In genomic region chr4:82509029-82509428, GRCh38 we compare ENCODE assay signal across 14 cellular contexts. TPM values are rescaled to one million over a fixed set of nuclear protein-coding genes. Genes with fewer than 3 reads are reported as not detected.
A peak's percentile ranks its signal among the peaks of the same experiment; 100 is the strongest.
DNase-seq lines count a peak whose midpoint lies in the region; ATAC-seq and TF ChIP-seq lines count a peak whose summit lies in the region.
"Had no signal": no experiment of that assay in that cellular context is flagged by ENCODE, and none has a peak within 500 bp of the region (broad histone marks: within the 10 kb centered on the region; RNA-seq: fewer than 3 reads in every experiment).

No MANE protein-coding gene starts in this region.

- H3K9me3 ChIP-seq in HUES48 (ENCODE audit: control insufficient read depth, insufficient read depth, low read length): no peaks in the 10 kb centered on the region
- H3K9me3 ChIP-seq in CD8-positive, alpha-beta T cell (ENCODE audit: low read length): no peaks in the 10 kb centered on the region
- H3K9me3 ChIP-seq: Peyer's patch had no signal

- CTCF ChIA-PET in CD8-positive, alpha-beta T cell (lab: Charles Lee): no interaction called here
- CTCF ChIA-PET in activated naive CD4-positive, alpha-beta T cell treated with anti-CD3 and anti-CD28 coated beads, Interleukin-2, amount 10 ng/mL, durations not matched to agents 7 days and 5 days (lab: Charles Lee): interaction anchor here (0.7 kb wide), 1 partner anchor 54 kb away, joined by 3 read pairs; no protein-coding TSS in a partner anchor

- H3K36me3 Mint-ChIP-seq in activated T-helper 17 cell treated with anti-CD3 and anti-CD28 coated beads, Interleukin-2, amount 50 U/mL, for 72 hours (ENCODE audit: low read depth): no peaks in the 10 kb centered on the region
- no peaks in the 10 kb centered on the region for H3K36me3 Mint-ChIP-seq in CD8-positive, alpha-beta T cell
- H3K36me3 Mint-ChIP-seq in activated naive CD4-positive, alpha-beta T cell treated with anti-CD3 and anti-CD28 coated beads, Interleukin-2, amount 10 ng/mL, durations not matched to agents 7 days and 5 days: no peaks in the 10 kb centered on the region

- DNase-seq in NCI-H1417 (lab: John Stamatoyannopoulos, UW) (peak in 2 of 3 experiments; percentile 10 to 67), NCI-H1417 treated with DMSO at 0.1 percent for 48 hours (lab: John Stamatoyannopoulos, UW) (no peak), DMS79 (lab: John Stamatoyannopoulos, UW) (peak; percentile 40)
- no peak for DNase-seq in CD8-positive, alpha-beta T cell
- no peak for DNase-seq in activated naive CD4-positive, alpha-beta T cell treated with anti-CD3 and anti-CD28 coated beads, Interleukin-2, amount 10 ng/mL, durations not matched to agents 7 days and 5 days
- DNase-seq: MM.1S, NCI-H82, Peyer's patch, Right ventricle myocardium superior, T-helper 17 cell had no signal

- POLR2A ChIA-PET in CD8-positive, alpha-beta T cell (lab: Charles Lee): no interaction called here

- H3K27ac Mint-ChIP-seq in activated T-helper 17 cell treated with anti-CD3 and anti-CD28 coated beads, Interleukin-2, amount 50 U/mL, for 72 hours: no peak overlapping the region
- H3K27ac Mint-ChIP-seq in CD8-positive, alpha-beta T cell: no peak overlapping the region
- H3K27ac Mint-ChIP-seq in activated naive CD4-positive, alpha-beta T cell treated with anti-CD3 and anti-CD28 coated beads, Interleukin-2, amount 10 ng/mL, durations not matched to agents 7 days and 5 days: no peak overlapping the region
- H3K27ac Mint-ChIP-seq: T-helper 17 cell had no signal

- intact Hi-C loops in CD8-positive, alpha-beta T cell (cut with DNase I, micrococcal nuclease): no loop called here

- no peak for TF ChIP-seq CTCF in CD8-positive, alpha-beta T cell (IDR thresholded peaks at IDR 0.05)

- H3K27me3 ChIP-seq in HUES48 (ENCODE audit: control insufficient read depth, insufficient read depth, low read length): no peaks in the 10 kb centered on the region
- no peaks in the 10 kb centered on the region for H3K27me3 ChIP-seq in CD8-positive, alpha-beta T cell (ENCODE audit: insufficient read depth, low read length)
- H3K27me3 ChIP-seq: Peyer's patch had no signal

- no peaks in the 10 kb centered on the region for H3K4me1 Mint-ChIP-seq in activated T-helper 17 cell treated with anti-CD3 and anti-CD28 coated beads, Interleukin-2, amount 50 U/mL, for 72 hours
- H3K4me1 Mint-ChIP-seq in CD8-positive, alpha-beta T cell (ENCODE audit: low read depth): no peaks in the 10 kb centered on the region
- H3K4me1 Mint-ChIP-seq in activated naive CD4-positive, alpha-beta T cell treated with anti-CD3 and anti-CD28 coated beads, Interleukin-2, amount 10 ng/mL, durations not matched to agents 7 days and 5 days: no peaks in the 10 kb centered on the region
- H3K4me1 Mint-ChIP-seq: T-helper 17 cell had no signal

- ATAC-seq in activated T-helper 17 cell treated with anti-CD3 and anti-CD28 coated beads, Interleukin-2, amount 50 U/mL, for 72 hours (replicated peaks): peak; percentile 14
- no peak for ATAC-seq in CD8-positive, alpha-beta T cell
- ATAC-seq in GM18505 (IDR thresholded peaks at IDR 0.05; ENCODE audit: unreplicated experiment): no peak
- ATAC-seq: T-helper 17 cell had no signal

- H3K4me3 Mint-ChIP-seq in activated T-helper 17 cell treated with anti-CD3 and anti-CD28 coated beads, Interleukin-2, amount 50 U/mL, for 72 hours: no peak overlapping the region
- H3K4me3 Mint-ChIP-seq in CD8-positive, alpha-beta T cell: no peak overlapping the region
- no peak overlapping the region for H3K4me3 Mint-ChIP-seq in activated naive CD4-positive, alpha-beta T cell treated with anti-CD3 and anti-CD28 coated beads, Interleukin-2, amount 10 ng/mL, durations not matched to agents 7 days and 5 days
- H3K4me3 Mint-ChIP-seq: T-helper 17 cell had no signal

- no peaks in the 10 kb centered on the region for H3K36me3 ChIP-seq in HUES48 (ENCODE audit: control insufficient read depth, insufficient read depth, low read length)
- no peaks in the 10 kb centered on the region for H3K36me3 ChIP-seq in CD8-positive, alpha-beta T cell (ENCODE audit: insufficient read depth, low read length)
- H3K36me3 ChIP-seq: Peyer's patch had no signal

- peaks cover 23% of the 10 kb centered on the region for H3K27me3 Mint-ChIP-seq in activated T-helper 17 cell treated with anti-CD3 and anti-CD28 coated beads, Interleukin-2, amount 50 U/mL, for 72 hours
- H3K27me3 Mint-ChIP-seq in CD8-positive, alpha-beta T cell (ENCODE audit: low read depth): peaks cover 14% of the 10 kb centered on the region
- H3K27me3 Mint-ChIP-seq in activated naive CD4-positive, alpha-beta T cell treated with anti-CD3 and anti-CD28 coated beads, Interleukin-2, amount 10 ng/mL, durations not matched to agents 7 days and 5 days: peaks cover 12% of the 10 kb centered on the region

- no peak overlapping the region for H3K9ac ChIP-seq in HUES48 (ENCODE audit: low read depth, low read length)

- H3K27ac ChIP-seq in HUES48 (ENCODE audit: low read depth, low read length): peak overlapping the region; percentile 19
- no peak overlapping the region for H3K27ac ChIP-seq in CD8-positive, alpha-beta T cell (ENCODE audit: low read depth, low read length)
- H3K27ac ChIP-seq: C4-2B, Peyer's patch had no signal

- no peak overlapping the region for H3K4me3 ChIP-seq in HUES48 (ENCODE audit: low read depth, low read length)
- H3K4me3 ChIP-seq in CD8-positive, alpha-beta T cell (ENCODE audit: low read depth, low read length): no peak overlapping the region
- H3K4me3 ChIP-seq: Peyer's patch had no signal

- TF ChIP-seq POLR2A in GM18505 (IDR thresholded peaks at IDR 0.05; ENCODE audit: borderline replicate concordance, extremely low read depth, insufficient read depth, insufficient read length): no peak

- no peaks in the 10 kb centered on the region for H3K9me3 Mint-ChIP-seq in activated T-helper 17 cell treated with anti-CD3 and anti-CD28 coated beads, Interleukin-2, amount 50 U/mL, for 72 hours
- H3K9me3 Mint-ChIP-seq in CD8-positive, alpha-beta T cell: no peaks in the 10 kb centered on the region
- H3K9me3 Mint-ChIP-seq in activated naive CD4-positive, alpha-beta T cell treated with anti-CD3 and anti-CD28 coated beads, Interleukin-2, amount 10 ng/mL, durations not matched to agents 7 days and 5 days: no peaks in the 10 kb centered on the region

- H3K4me1 ChIP-seq in HUES48 (ENCODE audit: control insufficient read depth, insufficient read depth, low read length): no peaks in the 10 kb centered on the region; the same call in 1 of the 2 replicates
- no peaks in the 10 kb centered on the region for H3K4me1 ChIP-seq in CD8-positive, alpha-beta T cell (ENCODE audit: insufficient read depth, low read length)
- H3K4me1 ChIP-seq: Peyer's patch had no signal

RNA-seq across cellular contexts. Expression of gene TMEM150C, which starts 52.8 kb away (rescaled TPM):
- total RNA-seq in activated T-helper 17 cell treated with anti-CD3 and anti-CD28 coated beads, Interleukin-2, amount 50 U/mL, for 72 hours: not detected
- total RNA-seq in CD8-positive, alpha-beta T cell: not detected

Comparison
In these comparisons a context has a peak if more than half of its experiments do, and no peak if none do; other contexts are left out.
1. DNase-seq: peak in NCI-H1417 (2 of 3) and DMS79 (single experiment); none in NCI-H1417 treated with DMSO at 0.1 percent for 48 hours (single experiment), CD8-positive, alpha-beta T cell (0 of 7) and activated naive CD4-positive, alpha-beta T cell treated with anti-CD3 and anti-CD28 coated beads, Interleukin-2, amount 10 ng/mL, durations not matched to agents 7 days and 5 days (single experiment).